14 cellular contexts compared by ENCODE assay signal in genomic region chr19:39818626-39819097, GRCh38. TPM values are rescaled to one million over a fixed set of nuclear protein-coding genes. Genes with fewer than 3 reads are reported as not detected.
A peak's percentile ranks its signal among the peaks of the same experiment; 100 is the strongest.
DNase-seq lines count a peak whose midpoint lies in the region; ATAC-seq, FAIRE-seq and TF ChIP-seq lines count a peak whose summit lies in the region.
"Had no signal": no experiment of that assay in that cellular context is flagged by ENCODE, and none has a peak within 500 bp of the region (broad histone marks: within the 10 kb centered on the region; RNA-seq: fewer than 3 reads in every experiment).

No MANE protein-coding gene starts in this region.

- H3K27ac Mint-ChIP-seq in activated B cell treated with CpG ODN at 0.5 μM for 24 hours: peak overlapping the region; percentile 53
- no peak overlapping the region for H3K27ac Mint-ChIP-seq in HFFc6

- peak; percentile 74 for ATAC-seq in HG02885 (IDR thresholded peaks at IDR 0.05; ENCODE audit: poor library complexity, unreplicated experiment)
- peak; percentile 91 for ATAC-seq in activated B cell treated with CpG ODN at 0.5 μM for 24 hours (ENCODE audit: low read depth)
- ATAC-seq in upper lobe of right lung: no peak
- ATAC-seq: Right ventricle myocardium inferior had no signal

- peak; percentile 82 for FAIRE-seq in GM12891 (lab: Jason Lieb, UNC)
- FAIRE-seq: endometrium had no signal

- no peak for TF ChIP-seq POLR2A in GM12891 (IDR thresholded peaks at IDR 0.05; ENCODE audit: low read depth, low read length)
- no peak for TF ChIP-seq POLR2A in uterus (IDR thresholded peaks at IDR 0.05)

- H3K4me1 ChIP-seq in uterus (no peaks in the 10 kb centered on the region), upper lobe of right lung (peaks cover 1% of the 10 kb centered on the region)

- H3K27ac ChIP-seq in uterus: no peak overlapping the region
- no peak overlapping the region for H3K27ac ChIP-seq in upper lobe of right lung
- H3K27ac ChIP-seq: BLaER1 treated with 17β-estradiol and CSF1 and Interleukin-3, amounts not matched to agents 10 nM and 100 nM; VCaP had no signal

- no peaks in the 10 kb centered on the region for H3K27me3 Mint-ChIP-seq in activated B cell treated with CpG ODN at 0.5 μM for 24 hours
- no peaks in the 10 kb centered on the region; the same call in 1 of the 2 replicates for H3K27me3 Mint-ChIP-seq in HFFc6 (ENCODE audit: insufficient read depth)
- H3K27me3 Mint-ChIP-seq: brain had no signal

- CTCF ChIA-PET in activated B cell treated with CpG ODN at 0.5 μM for 24 hours (lab: Charles Lee): interaction anchor here (1.1 kb wide), 1 partner anchor 151 kb away, joined by 3 read pairs; no protein-coding TSS in a partner anchor

- DNase-seq in GM12891 (ENCODE audit: insufficient read length, low spot score) (peak; percentile 46), GM19238 (ENCODE audit: insufficient read length, low spot score) (peak; percentile 46), activated B cell treated with CpG ODN at 0.5 μM for 24 hours (no peak), HFFc6 (no peak), T-helper 2 cell (no peak), uterus (no peak), upper lobe of right lung (no peak)
- DNase-seq: NCI-H510A had no signal

- H3K36me3 ChIP-seq in uterus (no peaks in the 10 kb centered on the region), upper lobe of right lung (peaks cover 5% of the 10 kb centered on the region)

- TF ChIP-seq CTCF in activated B cell treated with CpG ODN at 0.5 μM for 24 hours (IDR thresholded peaks at IDR 0.05) (no peak), HFFc6 (IDR thresholded peaks at IDR 0.05) (no peak), uterus (IDR thresholded peaks at IDR 0.05) (no peak), upper lobe of right lung (IDR thresholded peaks at IDR 0.05) (no peak)

- H3K4me1 Mint-ChIP-seq in activated B cell treated with CpG ODN at 0.5 μM for 24 hours (peaks cover 15% of the 10 kb centered on the region), HFFc6 (ENCODE audit: low read depth) (peaks cover 4% of the 10 kb centered on the region; the same call in 1 of the 2 replicates)

- H3K36me3 Mint-ChIP-seq in activated B cell treated with CpG ODN at 0.5 μM for 24 hours (ENCODE audit: low read depth): peaks cover 16% of the 10 kb centered on the region
- no peaks in the 10 kb centered on the region; the same call in 1 of the 2 replicates for H3K36me3 Mint-ChIP-seq in HFFc6 (ENCODE audit: low read depth)

- no peaks in the 10 kb centered on the region for H3K9me3 Mint-ChIP-seq in activated B cell treated with CpG ODN at 0.5 μM for 24 hours
- H3K9me3 Mint-ChIP-seq in HFFc6: no peaks in the 10 kb centered on the region
- H3K9me3 Mint-ChIP-seq: brain had no signal

- intact Hi-C loops in activated B cell treated with CpG ODN at 0.5 μM for 24 hours (cut with micrococcal nuclease): no loop called here
- intact Hi-C loops in uterus (cut with DNase I; ENCODE audit: low total_unique reads): no loop called here
- intact Hi-C loops in upper lobe of right lung (cut with DNase I): no loop called here

- H3K9me3 ChIP-seq in uterus (no peaks in the 10 kb centered on the region), upper lobe of right lung (no peaks in the 10 kb centered on the region)
- H3K9me3 ChIP-seq: BLaER1 treated with 17β-estradiol and CSF1 and Interleukin-3, amounts not matched to agents 10 nM and 100 nM had no signal

- POLR2A ChIA-PET in activated B cell treated with CpG ODN at 0.5 μM for 24 hours (lab: Charles Lee): no interaction called here

- H3K27me3 ChIP-seq in uterus: no peaks in the 10 kb centered on the region
- no peaks in the 10 kb centered on the region for H3K27me3 ChIP-seq in upper lobe of right lung
- H3K27me3 ChIP-seq: BLaER1 treated with 17β-estradiol and CSF1 and Interleukin-3, amounts not matched to agents 10 nM and 100 nM had no signal

- H3K4me3 ChIP-seq in uterus (no peak overlapping the region), upper lobe of right lung (no peak overlapping the region)
- H3K4me3 ChIP-seq: BLaER1 treated with 17β-estradiol and CSF1 and Interleukin-3, amounts not matched to agents 10 nM and 100 nM had no signal

- H3K4me3 Mint-ChIP-seq in activated B cell treated with CpG ODN at 0.5 μM for 24 hours (no peak overlapping the region), HFFc6 (no peak overlapping the region)
- H3K4me3 Mint-ChIP-seq: brain had no signal

TF ChIP-seq in GM12891, 5 proteins besides CTCF, POLR2A, EP300 and RAD21:
- TF ChIP-seq POLR2AphosphoS5 (IDR thresholded peaks at IDR 0.05; ENCODE audit: low read depth, low read length): no peak
- no peak for TF ChIP-seq TAF1 (IDR thresholded peaks at IDR 0.05; ENCODE audit: low read depth, low read length)
- TF ChIP-seq POU2F2 (IDR thresholded peaks at IDR 0.05; ENCODE audit: low read depth, low read length): no peak
- TF ChIP-seq PAX5 (IDR thresholded peaks at IDR 0.05; ENCODE audit: insufficient read depth, low read length, severe bottlenecking): no peak
- peak; percentile 93 for TF ChIP-seq SPI1 (IDR thresholded peaks at IDR 0.05; ENCODE audit: low read depth, low read length)

RNA-seq across cellular contexts. Expression of gene DYRK1B, which starts 15.3 kb away (rescaled TPM):
- polyA plus RNA-seq in GM12891 (2012; ENCODE audit: low read depth, missing spikeins): 7.1 TPM
- 16.9 and 17.2 TPM in 2 replicates for total RNA-seq in activated B cell treated with CpG ODN at 0.5 μM for 24 hours
- 10 to 100 TPM in 4 of 6 experiments, 1 to 10 TPM in 2; 8.9 to 20.2 (median 12.7) TPM for total RNA-seq in HFFc6 (2021; fragmentation: NEBNext Ultra II Directional; extraction: Animal tissue kit (Norgen Biotek cat#: 25700))
- total RNA-seq in uterus: 10 to 100 TPM in 2 of 4 donors, 1 to 10 TPM in 2; 1.3 to 15.0 (median 10.1) TPM
- total RNA-seq in upper lobe of right lung: 16.7 TPM

RNA-seq across cellular contexts. Expression of gene FBL, which starts 27.5 kb away (rescaled TPM):
- 428 TPM for polyA plus RNA-seq in GM12891 (2012; ENCODE audit: low read depth, missing spikeins)
- total RNA-seq in activated B cell treated with CpG ODN at 0.5 μM for 24 hours (420 and 482 TPM in 2 replicates), uterus (100 to 1,000 TPM in 3 of 4 donors, 10 to 100 TPM in 1; 71.7 to 327 (median 277) TPM), upper lobe of right lung (123 TPM)
- total RNA-seq in HFFc6 (2021; fragmentation: NEBNext Ultra II Directional; extraction: Animal tissue kit (Norgen Biotek cat#: 25700)): 100 to 1,000 TPM; 167 to 234 (median 217) TPM

RNA-seq across cellular contexts. Expression of gene LEUTX, which starts 40.0 kb away (rescaled TPM):
- polyA plus RNA-seq in GM12891 (2012; ENCODE audit: low read depth, missing spikeins): not detected
- not detected in 2 replicates for total RNA-seq in activated B cell treated with CpG ODN at 0.5 μM for 24 hours
- not detected for total RNA-seq in HFFc6 (2021; fragmentation: NEBNext Ultra II Directional; extraction: Animal tissue kit (Norgen Biotek cat#: 25700))
- total RNA-seq in uterus: not detected
- total RNA-seq in upper lobe of right lung: not detected
- total RNA-seq: Right ventricle myocardium inferior had no signal

Comparison
In these comparisons a context has a peak if more than half of its experiments do, and no peak if none do; other contexts are left out.
1. DNase-seq: peak in GM12891 (single experiment) and GM19238 (single experiment); none in activated B cell treated with CpG ODN at 0.5 μM for 24 hours (single experiment), HFFc6 (single experiment), T-helper 2 cell (0 of 5), uterus (0 of 2) and upper lobe of right lung (single experiment).